1 cellular context compared by ENCODE assay signal in the genomic region with DNA sequence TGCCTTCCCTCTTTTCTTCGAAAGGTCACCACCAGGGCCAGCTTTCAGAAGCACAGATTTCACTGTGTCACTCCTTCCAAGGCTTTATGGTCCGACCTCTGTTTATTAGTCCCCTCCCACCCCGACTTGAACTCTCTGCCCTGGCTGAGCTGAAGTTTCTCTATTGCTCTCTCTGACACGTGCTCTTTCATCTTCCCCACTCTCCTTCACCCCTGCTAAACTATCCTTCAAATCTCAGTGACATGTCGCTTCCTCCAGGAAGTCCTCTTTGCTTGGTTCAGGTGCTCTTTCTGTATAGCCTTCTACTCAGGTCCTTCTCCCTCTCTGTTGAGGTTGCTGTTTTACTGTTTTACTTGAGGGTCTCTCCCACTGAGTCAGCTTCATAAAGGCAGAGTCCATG.
TF ChIP-seq lines count a peak whose summit lies in the region.

No MANE protein-coding gene starts in this region.

TF ChIP-seq in K562, 482 proteins besides CTCF, POLR2A, EP300 and RAD21 (continued from another document):
- TF ChIP-seq E2F8 (IDR thresholded peaks at IDR 0.05; ENCODE audit: low read depth, partially characterized antibody) (no peak), ZNF436 (CRISPR knock-in tag; IDR thresholded peaks at IDR 0.05) (peak; percentile 72), KDM1A (IDR thresholded peaks at IDR 0.05) (peak; percentile 85 to 87), SOX6 (IDR thresholded peaks at IDR 0.05) (no peak), SMARCC2 (IDR thresholded peaks at IDR 0.05; ENCODE audit: low read depth) (no peak), RCOR1 (IDR thresholded peaks at IDR 0.05; ENCODE audit: borderline replicate concordance in 1 of 2, low read depth in 2 of 2, low read length in 2 of 2) (0 out of 4 replicates have a peak, but pooled peaks of 1 of the 2 experiments have one; percentile 18), HDAC2 (IDR thresholded peaks at IDR 0.05) (0 out of 2 replicates have a peak, but pooled peaks have one; percentile 49), CREB3L1 (IDR thresholded peaks at IDR 0.05; ENCODE audit: borderline replicate concordance, low read depth) (no peak), SMARCA5 (IDR thresholded peaks at IDR 0.05) (peak; percentile 81; the same call in 1 of the 2 replicates), RBM25 (IDR thresholded peaks at IDR 0.05; ENCODE audit: low read depth, low read length, severe bottlenecking) (peak; percentile 6), MEIS2 (IDR thresholded peaks at IDR 0.05; ENCODE audit: partially characterized antibody) (peak; percentile 7), BCOR (IDR thresholded peaks at IDR 0.05) (peak; percentile 91)
- TF ChIP-seq, protein P1, sequence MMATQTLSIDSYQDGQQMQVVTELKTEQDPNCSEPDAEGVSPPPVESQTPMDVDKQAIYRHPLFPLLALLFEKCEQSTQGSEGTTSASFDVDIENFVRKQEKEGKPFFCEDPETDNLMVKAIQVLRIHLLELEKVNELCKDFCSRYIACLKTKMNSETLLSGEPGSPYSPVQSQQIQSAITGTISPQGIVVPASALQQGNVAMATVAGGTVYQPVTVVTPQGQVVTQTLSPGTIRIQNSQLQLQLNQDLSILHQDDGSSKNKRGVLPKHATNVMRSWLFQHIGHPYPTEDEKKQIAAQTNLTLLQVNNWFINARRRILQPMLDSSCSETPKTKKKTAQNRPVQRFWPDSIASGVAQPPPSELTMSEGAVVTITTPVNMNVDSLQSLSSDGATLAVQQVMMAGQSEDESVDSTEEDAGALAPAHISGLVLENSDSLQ (IDR thresholded peaks at IDR 0.05): 0 out of 2 replicates have a peak, but pooled peaks have one; percentile 8
- TF ChIP-seq, protein P2, sequence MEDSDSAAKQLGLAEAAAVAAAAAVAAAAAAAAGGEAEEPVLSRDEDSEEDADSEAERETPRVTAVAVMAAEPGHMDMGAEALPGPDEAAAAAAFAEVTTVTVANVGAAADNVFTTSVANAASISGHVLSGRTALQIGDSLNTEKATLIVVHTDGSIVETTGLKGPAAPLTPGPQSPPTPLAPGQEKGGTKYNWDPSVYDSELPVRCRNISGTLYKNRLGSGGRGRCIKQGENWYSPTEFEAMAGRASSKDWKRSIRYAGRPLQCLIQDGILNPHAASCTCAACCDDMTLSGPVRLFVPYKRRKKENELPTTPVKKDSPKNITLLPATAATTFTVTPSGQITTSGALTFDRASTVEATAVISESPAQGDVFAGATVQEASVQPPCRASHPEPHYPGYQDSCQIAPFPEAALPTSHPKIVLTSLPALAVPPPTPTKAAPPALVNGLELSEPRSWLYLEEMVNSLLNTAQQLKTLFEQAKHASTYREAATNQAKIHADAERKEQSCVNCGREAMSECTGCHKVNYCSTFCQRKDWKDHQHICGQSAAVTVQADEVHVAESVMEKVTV (CRISPR knock-in tag; IDR thresholded peaks at IDR 0.05): no peak
